ENCODE assay signal across 8 cellular contexts in the genomic region with DNA sequence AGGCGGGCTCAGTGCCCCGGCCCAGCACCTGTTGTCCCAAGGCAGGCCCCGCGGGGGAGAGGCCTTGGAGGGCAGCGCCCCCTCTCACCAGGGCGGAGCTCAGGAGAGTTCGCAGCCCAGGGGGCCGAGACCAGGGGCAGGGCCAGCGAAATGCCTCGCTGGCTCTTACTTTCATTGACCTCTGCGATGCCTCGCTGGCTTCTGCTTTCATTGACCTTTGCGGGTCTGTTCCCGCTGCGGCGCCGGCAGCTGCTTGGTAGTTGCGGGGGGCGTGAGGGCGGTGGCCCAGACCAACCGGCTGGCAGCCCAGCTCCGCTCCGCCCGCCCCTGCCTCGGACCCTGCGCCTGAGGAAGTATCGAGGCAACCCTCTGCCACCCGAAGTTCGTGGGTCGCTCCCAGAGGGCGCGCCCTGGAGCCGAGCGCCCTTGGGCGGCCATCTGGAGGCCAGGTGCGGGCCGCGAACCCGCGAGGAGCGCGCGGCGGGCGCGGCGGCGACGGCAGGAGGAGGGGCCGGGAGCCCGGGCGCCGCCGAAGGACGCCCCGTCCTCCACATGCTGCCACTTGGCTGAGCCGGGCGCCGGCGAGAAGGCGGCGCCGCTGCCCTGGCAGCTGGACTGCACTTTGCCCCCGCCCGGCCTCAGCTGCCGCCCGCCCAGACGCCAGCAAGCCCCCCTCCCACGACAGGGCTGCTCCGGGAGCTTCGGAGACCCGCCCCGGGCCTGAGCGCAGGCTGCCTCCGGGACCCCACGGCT.
DNase-seq lines count a peak whose midpoint lies in the region; ATAC-seq and TF ChIP-seq lines count a peak whose summit lies in the region.

No MANE protein-coding gene starts in this region.

- no peaks in the 10 kb centered on the region for H3K9me3 Mint-ChIP-seq in CD8-positive, alpha-beta T cell

- no peak overlapping the region for H3K27ac ChIP-seq in CD8-positive, alpha-beta T cell (ENCODE audit: low read depth, low read length)
- H3K27ac ChIP-seq in sigmoid colon = peak overlapping the region; percentile 71 to 81 (median 74)

- TF ChIP-seq CTCF in CD8-positive, alpha-beta T cell (IDR thresholded peaks at IDR 0.05) = no peak
- peak; percentile 45 for TF ChIP-seq CTCF in astrocyte of the spinal cord (IDR thresholded peaks at IDR 0.05; ENCODE audit: low read depth, low read length)
- TF ChIP-seq CTCF in sigmoid colon (IDR thresholded peaks at IDR 0.05) = peak in 2 of 4 experiments; percentile 23 to 34

- in situ Hi-C loops in astrocyte of the spinal cord (cut with HindIII; ENCODE audit: low sequenced_read_pairs) = no loop called here

- H3K4me3 Mint-ChIP-seq in CD8-positive, alpha-beta T cell = peak overlapping the region; percentile 70

- H3K27ac Mint-ChIP-seq in CD8-positive, alpha-beta T cell = no peak overlapping the region

- no peaks in the 10 kb centered on the region for H3K36me3 ChIP-seq in CD8-positive, alpha-beta T cell (ENCODE audit: insufficient read depth, low read length)
- H3K36me3 ChIP-seq in sigmoid colon = no peaks in the 10 kb centered on the region

- DNase-seq in CD8-positive, alpha-beta T cell = peak in 1 of 7 experiments; percentile 9
- DNase-seq in NOMO-1 treated with DMSO at 0.1 percent for 48 hours (lab: John Stamatoyannopoulos, UW; ENCODE audit: unreplicated experiment) = peak; percentile 23
- DNase-seq in astrocyte of the spinal cord (ENCODE audit: low read depth, low spot score) = peak; percentile 20
- DNase-seq in sigmoid colon = peak; percentile 71
- DNase-seq in MV-4-11 (lab: John Stamatoyannopoulos, UW) = no peak

- H3K4me1 ChIP-seq in CD8-positive, alpha-beta T cell (ENCODE audit: insufficient read depth, low read length) = peaks cover 12% of the 10 kb centered on the region
- peaks cover 0 to 15% (median 10%) of the 10 kb centered on the region in 4 donors for H3K4me1 ChIP-seq in sigmoid colon

- peak overlapping the region; percentile 46 for H3K4me3 ChIP-seq in CD8-positive, alpha-beta T cell (ENCODE audit: low read depth, low read length)
- peak overlapping the region; percentile 51 for H3K4me3 ChIP-seq in astrocyte of the spinal cord (ENCODE audit: low read depth, low read length)
- peak overlapping the region; percentile 79 for H3K4me3 ChIP-seq in iPS-18c (ENCODE audit: insufficient read depth, low read depth, low read length)
- H3K4me3 ChIP-seq in sigmoid colon = peak overlapping the region; percentile 35 to 68 (median 66)

- H3K27me3 ChIP-seq in CD8-positive, alpha-beta T cell (ENCODE audit: insufficient read depth, low read length) = no peaks in the 10 kb centered on the region
- no peaks in the 10 kb centered on the region for H3K27me3 ChIP-seq in sigmoid colon

- peak; percentile 46 for ATAC-seq in CD8-positive, alpha-beta T cell
- ATAC-seq in GM18907 (IDR thresholded peaks at IDR 0.05; ENCODE audit: unreplicated experiment) (peak; percentile 85), HG03060 (IDR thresholded peaks at IDR 0.05; ENCODE audit: low read depth, unreplicated experiment) (peak; percentile 50)

- POLR2A ChIA-PET in CD8-positive, alpha-beta T cell (lab: Charles Lee) = no interaction called here

- H3K9me3 ChIP-seq in CD8-positive, alpha-beta T cell (ENCODE audit: low read length) = no peaks in the 10 kb centered on the region
- H3K9me3 ChIP-seq in iPS-18c (ENCODE audit: control insufficient read depth, insufficient read depth, low read length) = no peaks in the 10 kb centered on the region
- H3K9me3 ChIP-seq in sigmoid colon = no peaks in the 10 kb centered on the region

- peaks cover 12% of the 10 kb centered on the region for H3K4me1 Mint-ChIP-seq in CD8-positive, alpha-beta T cell (ENCODE audit: low read depth)

- TF ChIP-seq EP300 in sigmoid colon (IDR thresholded peaks at IDR 0.05) = no peak

- no peaks in the 10 kb centered on the region for H3K36me3 Mint-ChIP-seq in CD8-positive, alpha-beta T cell

- CTCF ChIA-PET in CD8-positive, alpha-beta T cell (lab: Charles Lee) = interaction anchor here (0.6 kb wide), 1 partner anchor 65 kb away, joined by 3 read pairs; no protein-coding TSS in a partner anchor

- no peak for TF ChIP-seq POLR2A in sigmoid colon (IDR thresholded peaks at IDR 0.05)

- H3K27me3 Mint-ChIP-seq in CD8-positive, alpha-beta T cell (ENCODE audit: low read depth) = peaks cover 37% of the 10 kb centered on the region

- intact Hi-C loops in CD8-positive, alpha-beta T cell (cut with DNase I, micrococcal nuclease) = no loop called here
- intact Hi-C loops in sigmoid colon (cut with DNase I) = loop anchor here (5.0 kb wide), 1 partner anchor 93 kb away; no protein-coding TSS in a partner anchor

- WGBS in sigmoid colon, 2 donors = 0 to 1% methylated on average over 76 of the region's 76 CpGs
